Comparison of ENCODE assay signal across 8 cellular contexts in the genomic region with DNA sequence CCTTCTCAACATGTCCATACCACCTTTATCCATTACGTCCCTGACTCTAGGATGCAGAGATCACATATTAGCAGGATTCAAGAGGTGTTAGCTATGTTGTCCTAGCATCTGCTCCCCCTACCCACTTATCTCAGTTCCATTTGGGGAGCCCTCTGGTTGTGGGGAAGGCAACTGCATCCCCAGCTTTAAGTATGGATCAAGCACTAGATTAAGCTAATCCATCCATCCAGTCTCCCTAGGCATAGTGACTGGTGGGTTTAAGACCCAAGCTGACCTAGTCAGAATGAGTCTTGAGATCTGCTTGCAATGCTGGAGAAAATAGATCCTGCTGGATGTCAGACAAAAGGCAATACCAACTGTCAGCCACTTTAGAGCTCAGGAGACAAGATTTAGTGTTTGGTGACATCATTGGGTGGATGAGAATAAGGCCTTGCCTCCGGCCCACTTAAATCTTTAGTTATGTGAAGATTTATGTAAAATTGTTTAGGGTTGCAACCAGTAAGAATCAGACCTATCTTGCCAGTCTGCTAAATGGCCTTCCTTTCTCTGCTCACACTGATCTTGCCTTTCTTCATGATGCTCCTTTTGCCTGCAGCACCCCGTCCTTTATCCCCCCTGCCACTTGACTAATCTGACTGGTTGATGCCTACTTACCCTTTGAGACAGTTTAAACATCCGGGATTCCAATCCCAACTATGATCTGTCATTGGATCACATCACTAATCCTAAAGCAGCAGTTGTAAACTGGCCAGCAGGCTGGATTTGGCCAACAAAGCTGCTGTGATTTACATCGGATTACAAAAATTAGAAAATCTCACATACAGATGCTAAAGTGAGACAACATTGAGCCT. TPM values are rescaled to one million over a fixed set of nuclear protein-coding genes. Genes with fewer than 3 reads are reported as not detected.
A peak's percentile ranks its signal among the peaks of the same experiment; 100 is the strongest.
DNase-seq lines count a peak whose midpoint lies in the region; ATAC-seq, FAIRE-seq and TF ChIP-seq lines count a peak whose summit lies in the region.

No MANE protein-coding gene starts in this region.

- peak in 1 of 2 experiments; percentile 17 for DNase-seq in A549 (ENCODE audit: low read depth in 1 of 2, low spot score in 1 of 2)
- DNase-seq in SK-N-MC (ENCODE audit: low read depth, low spot score), result no peak
- peak in 1 of 2 donors; percentile 54 for DNase-seq in foreskin fibroblast
- no peak for DNase-seq in stimulated activated CD4-positive, alpha-beta T cell treated with anti-CD3 and anti-CD28 coated beads, Interleukin-4, amount 100 ng/mL, for 24 hours
- DNase-seq in DMS153 (lab: John Stamatoyannopoulos, UW), result no peak

- no peak overlapping the region for H3K9ac ChIP-seq in SK-N-MC (ENCODE audit: insufficient read length)

- ATAC-seq in A549, result peak in 1 of 2 experiments; percentile 15; a peak in 2 of 6 replicates
- no peak for ATAC-seq in HG03432 (IDR thresholded peaks at IDR 0.05; ENCODE audit: unreplicated experiment)
- no peak for ATAC-seq in HG02870 (IDR thresholded peaks at IDR 0.05; ENCODE audit: unreplicated experiment)

- TF ChIP-seq EP300 in A549 (IDR thresholded peaks at IDR 0.05), result no peak

- H3K27ac ChIP-seq in A549 (peak overlapping the region in 1 of 2 experiments; percentile 95; a peak in 1 of 6 replicates), SK-N-MC (peak overlapping the region; percentile 15; the same call in 1 of the 2 replicates)

- no peak for TF ChIP-seq RAD21 in A549 (conservative IDR thresholded peaks at IDR 0.05 in 1 of 2, IDR thresholded peaks at IDR 0.05 in 1 of 2)

- H3K9me3 ChIP-seq in A549, result no peaks in the 10 kb centered on the region
- H3K9me3 ChIP-seq in SK-N-MC (ENCODE audit: low read depth, low read length), result no peaks in the 10 kb centered on the region

- CTCF ChIA-PET in A549 (lab: Yijun Ruan, JAX), result interaction anchor here (0.6 to 4.3 kb wide), 10 partner anchors 8 to 193 kb away, joined by 3 to 83 read pairs (median 8); a partner anchor contains a TSS

- 82% methylated on average over 5 of the region's 5 CpGs for WGBS in A549 (ENCODE audit: missing lambda C conversion rate)

- TF ChIP-seq POLR2A in A549 (IDR thresholded peaks at IDR 0.05; ENCODE audit: low read length), result no peak

- peaks cover 16% of the 10 kb centered on the region; the same call in 2 of the 3 replicates for H3K4me1 ChIP-seq in A549

- no peak for FAIRE-seq in A549 (lab: Jason Lieb, UNC)

- no peak for TF ChIP-seq CTCF in A549 (IDR thresholded peaks at IDR 0.05)
- TF ChIP-seq CTCF in GM12873 (IDR thresholded peaks at IDR 0.05; ENCODE audit: insufficient read depth, low read depth, low read length, missing control alignments), result peak; percentile 46
- TF ChIP-seq CTCF in foreskin fibroblast (IDR thresholded peaks at IDR 0.05; ENCODE audit: low read depth, low read length), result peak; percentile 20

- peaks cover 30% of the 10 kb centered on the region for H3K36me3 ChIP-seq in SK-N-MC (ENCODE audit: insufficient read depth, low read length)

- peak overlapping the region; percentile 95 for H3K4me2 ChIP-seq in A549

- POLR2A ChIA-PET in A549 (lab: Yijun Ruan, JAX), result interaction anchor here (1.6 to 2.2 kb wide), 5 partner anchors 21 to 192 kb away, joined by 7 to 24 read pairs (median 8); a partner anchor contains a TSS

- H3K4me3 ChIP-seq in A549 (no peak overlapping the region), SK-N-MC (peak overlapping the region; percentile 91; the same call in 1 of the 2 replicates), foreskin fibroblast (ENCODE audit: low read depth in 1 of 2, low read length in 2 of 2) (no peak overlapping the region)

TF ChIP-seq in A549, 52 proteins besides CTCF, POLR2A, EP300 and RAD21:
- TF ChIP-seq TP53 (CRISPR knock-in tag; IDR thresholded peaks at IDR 0.05), result no peak
TF ChIP-seq in A549: peak in this region for 0.

RNA-seq across cellular contexts. Expression of a gene that starts 2.1 kb away (rescaled TPM):
- polyA plus RNA-seq in A549 (2011; rRNA removed), result 21.3 and 27.6 TPM in 2 replicates
- polyA plus RNA-seq in A549 (2012; cell fraction: cytosol; rRNA removed), result 16.9 and 19.1 TPM in 2 replicates
- 9.9 and 11.4 TPM in 2 replicates for polyA plus RNA-seq in A549 (2012; cell fraction: nucleus; rRNA removed)
- 21.4 to 24.1 TPM (median 23.2 TPM) in 3 replicates for polyA plus RNA-seq in A549 (2017; fragmentation: RNase III; extraction: RNeasy Plus Mini Kit Qiagen cat#74134 plus additional on column Dnase treatment)
- polyA minus RNA-seq in A549 (2011; rRNA and poly(A)+ RNA removed), result 8.3 and 12.7 TPM in 2 replicates

RNA-seq across cellular contexts. Expression of a gene that starts 20.7 kb away (rescaled TPM):
- polyA plus RNA-seq in A549 (2011; rRNA removed), result 309 and 365 TPM in 2 replicates
- 217 TPM in 2 replicates for polyA plus RNA-seq in A549 (2012; cell fraction: cytosol; rRNA removed)
- 88.8 and 136 TPM in 2 replicates for polyA plus RNA-seq in A549 (2012; cell fraction: nucleus; rRNA removed)
- 304 to 324 TPM (median 312 TPM) in 3 replicates for polyA plus RNA-seq in A549 (2017; fragmentation: RNase III; extraction: RNeasy Plus Mini Kit Qiagen cat#74134 plus additional on column Dnase treatment)
- 143 and 152 TPM in 2 replicates for polyA minus RNA-seq in A549 (2011; rRNA and poly(A)+ RNA removed)

RNA-seq across cellular contexts. Expression of a gene that starts 41.4 kb away (rescaled TPM):
- 1.6 and 2.6 TPM in 2 replicates for polyA plus RNA-seq in A549 (2011; rRNA removed)
- 2.4 and 4.1 TPM in 2 replicates for polyA plus RNA-seq in A549 (2012; cell fraction: cytosol; rRNA removed)
- polyA plus RNA-seq in A549 (2012; cell fraction: nucleus; rRNA removed), result 4.3 and 5.3 TPM in 2 replicates
- polyA plus RNA-seq in A549 (2017; fragmentation: RNase III; extraction: RNeasy Plus Mini Kit Qiagen cat#74134 plus additional on column Dnase treatment), result 2.0 to 3.0 TPM (median 2.9 TPM) in 3 replicates
- 0.95 and 2.7 TPM in 2 replicates for polyA minus RNA-seq in A549 (2011; rRNA and poly(A)+ RNA removed)
